ENCODE assay signal across 17 cellular contexts in the genomic region with DNA sequence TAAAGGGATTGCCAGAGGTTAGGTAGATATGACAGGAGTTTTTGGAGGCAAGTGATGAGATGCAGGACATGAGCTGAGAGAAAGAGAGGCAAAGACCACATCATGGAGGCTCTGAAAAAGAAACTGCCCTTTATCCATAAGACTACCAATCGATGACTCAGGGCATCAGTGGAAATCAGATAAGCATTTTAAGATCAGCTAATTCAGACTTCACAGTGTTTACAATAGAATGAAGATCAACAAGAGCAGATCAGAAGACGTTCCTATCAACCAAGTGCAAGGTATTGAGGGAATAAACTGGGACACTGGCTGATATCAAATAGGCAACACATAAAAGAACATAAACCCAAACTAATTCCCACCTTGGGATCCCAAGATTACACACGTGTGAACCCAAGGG.
A peak's percentile ranks its signal among the peaks of the same experiment; 100 is the strongest.
DNase-seq lines count a peak whose midpoint lies in the region; ATAC-seq and TF ChIP-seq lines count a peak whose summit lies in the region.
"Had no signal": no experiment of that assay in that cellular context is flagged by ENCODE, and none has a peak within 500 bp of the region (broad histone marks: within the 10 kb centered on the region; RNA-seq: fewer than 3 reads in every experiment).

No MANE protein-coding gene starts in this region.

- TF ChIP-seq CTCF in GM23338 (conservative IDR thresholded peaks at IDR 0.05; ENCODE audit: low read depth in 2 of 2) (no peak), HEK293 (tag by site-specific recombination; IDR thresholded peaks at IDR 0.05) (no peak), Calu3 (IDR thresholded peaks at IDR 0.05; ENCODE audit: unreplicated experiment) (no peak), heart right ventricle (IDR thresholded peaks at IDR 0.05) (no peak)

- H4K8ac ChIP-seq in mesendoderm (ENCODE audit: low read depth, low read length), result no peak overlapping the region

- no peaks in the 10 kb centered on the region for H4K20me1 ChIP-seq in GM23338 (replicated peaks; ENCODE audit: insufficient read depth)
- H4K20me1 ChIP-seq: BLaER1 treated with 17β-estradiol and CSF1 and Interleukin-3, amounts not matched to agents 10 nM and 100 nM had no signal

- H3K18ac ChIP-seq in mesendoderm (ENCODE audit: low read length), result no peak overlapping the region

- H3K36me3 ChIP-seq in GM23338 (ENCODE audit: insufficient read depth), result no peaks in the 10 kb centered on the region
- H3K36me3 ChIP-seq in HEK293 (ENCODE audit: control insufficient read depth in 2 of 2, insufficient read depth in 1 of 2, low read length in 2 of 2), result no peaks in the 10 kb centered on the region
- H3K36me3 ChIP-seq in mesendoderm (ENCODE audit: control insufficient read depth, insufficient read depth, low read length), result no peaks in the 10 kb centered on the region
- H3K36me3 ChIP-seq in heart right ventricle, result no peaks in the 10 kb centered on the region
- H3K36me3 ChIP-seq: BLaER1 treated with 17β-estradiol and CSF1 and Interleukin-3, amounts not matched to agents 10 nM and 100 nM had no signal

- H3K9me3 Mint-ChIP-seq in GM23338, result no peaks in the 10 kb centered on the region
- H3K9me3 Mint-ChIP-seq in Calu3 (ENCODE audit: low read depth, unreplicated experiment), result no peaks in the 10 kb centered on the region
- H3K9me3 Mint-ChIP-seq: CD4-positive, alpha-beta T cell; CD8-positive, alpha-beta T cell had no signal

- H2BK5ac ChIP-seq in mesendoderm (ENCODE audit: low read length), result no peak overlapping the region

- no peaks in the 10 kb centered on the region for H3K79me1 ChIP-seq in mesendoderm (ENCODE audit: low read length)

- H2BK120ac ChIP-seq in mesendoderm (ENCODE audit: low read depth, low read length), result no peak overlapping the region

- no peak overlapping the region for H3K4me3 Mint-ChIP-seq in GM23338
- no peak overlapping the region for H3K4me3 Mint-ChIP-seq in Calu3 (ENCODE audit: low read depth, unreplicated experiment)
- H3K4me3 Mint-ChIP-seq: B cell; CD4-positive, alpha-beta T cell; CD8-positive, alpha-beta T cell had no signal

- BruUV-seq in Calu3 (replicated peaks; lab: Mats Ljungman, UMichigan), result no TSS peak

- no peaks in the 10 kb centered on the region for H3K9me3 ChIP-seq in HEK293 (ENCODE audit: control insufficient read depth, insufficient read depth, low read depth, low read length)
- H3K9me3 ChIP-seq in heart right ventricle, result no peaks in the 10 kb centered on the region
- H3K9me3 ChIP-seq: A549; BLaER1 treated with 17β-estradiol and CSF1 and Interleukin-3, amounts not matched to agents 10 nM and 100 nM; Caco-2 had no signal

- H3K4me2 ChIP-seq in GM23338 (no peak overlapping the region), mesendoderm (ENCODE audit: low read length) (no peak overlapping the region)
- H3K4me2 ChIP-seq: A549; BLaER1 treated with 17β-estradiol and CSF1 and Interleukin-3, amounts not matched to agents 10 nM and 100 nM had no signal

- H3K4ac ChIP-seq in mesendoderm (ENCODE audit: low read depth, low read length), result no peak overlapping the region

- WGBS in mesendoderm (ENCODE audit: extremely low coverage, insufficient coverage, low lambda C conversion rate), result no CpG with 5 or more reads among the region's 3 CpGs
- WGBS in heart right ventricle, 2 donors, result 47 to 49% methylated on average over 3 of the region's 3 CpGs

- no peak overlapping the region for H3K23ac ChIP-seq in mesendoderm (ENCODE audit: low read length)

- no peaks in the 10 kb centered on the region for H3K9me2 ChIP-seq in GM23338 (ENCODE audit: insufficient read depth)

- H3K36me3 Mint-ChIP-seq in GM23338 (ENCODE audit: low read depth) (no peaks in the 10 kb centered on the region), Calu3 (ENCODE audit: insufficient read depth, unreplicated experiment) (no peaks in the 10 kb centered on the region)
- H3K36me3 Mint-ChIP-seq: CD8-positive, alpha-beta T cell had no signal

- H3K27me3 ChIP-seq in GM23338 (ENCODE audit: insufficient read depth), result no peaks in the 10 kb centered on the region
- H3K27me3 ChIP-seq in mesendoderm (ENCODE audit: insufficient read depth, low read length, poor library complexity), result no peaks in the 10 kb centered on the region
- no peaks in the 10 kb centered on the region for H3K27me3 ChIP-seq in heart right ventricle
- H3K27me3 ChIP-seq: BLaER1 treated with 17β-estradiol and CSF1 and Interleukin-3, amounts not matched to agents 10 nM and 100 nM had no signal

- H3K27me3 Mint-ChIP-seq in GM23338 (ENCODE audit: insufficient read depth, low read depth, poor library complexity) (peaks cover 1% of the 10 kb centered on the region), Calu3 (ENCODE audit: unreplicated experiment) (no peaks in the 10 kb centered on the region)
- H3K27me3 Mint-ChIP-seq: B cell; CD4-positive, alpha-beta T cell had no signal

- intact Hi-C loops in Calu3 (cut with micrococcal nuclease; ENCODE audit: unreplicated experiment), result no loop called here
- intact Hi-C loops in heart right ventricle (cut with DNase I), result no loop called here

- H2AK5ac ChIP-seq in mesendoderm (ENCODE audit: low read length), result no peak overlapping the region

- POLR2A ChIA-PET in HEK293 (lab: Yijun Ruan, JAX), result no interaction called here

- H3K79me2 ChIP-seq in GM23338 (replicated peaks; ENCODE audit: insufficient read depth), result no peaks in the 10 kb centered on the region
- H3K79me2 ChIP-seq in mesendoderm (ENCODE audit: control insufficient read depth, insufficient read depth, low read length), result no peaks in the 10 kb centered on the region

- no peak overlapping the region for H2AFZ ChIP-seq in GM23338

- no peak overlapping the region for H4K5ac ChIP-seq in mesendoderm (ENCODE audit: low read length)

- CTCF ChIA-PET in HEK293 (lab: Yijun Ruan, JAX), result interaction anchor here (0.7 kb wide), 1 partner anchor 147 kb away, joined by 4 read pairs; no protein-coding TSS in a partner anchor
- CTCF ChIA-PET in Calu3 (lab: Charles Lee), result interaction anchor here (0.7 to 1.2 kb wide), 2 partner anchors 20 to 1469 kb away, joined by 6 to 7 read pairs; no protein-coding TSS in a partner anchor

- H3K27ac Mint-ChIP-seq in GM23338 (0 out of 2 replicates have a peak overlapping the region, but pooled peaks have one; percentile 1), Calu3 (ENCODE audit: unreplicated experiment) (no peak overlapping the region)
- H3K27ac Mint-ChIP-seq: B cell; CD4-positive, alpha-beta T cell; CD8-positive, alpha-beta T cell had no signal

- H3K56ac ChIP-seq in mesendoderm (ENCODE audit: low read length), result no peak overlapping the region

- H3K4me3 ChIP-seq in GM23338 (no peak overlapping the region), HEK293 (ENCODE audit: low read depth, low read length) (no peak overlapping the region), mesendoderm (ENCODE audit: low read length) (no peak overlapping the region), heart right ventricle (no peak overlapping the region)
- H3K4me3 ChIP-seq: A549; BLaER1 treated with 17β-estradiol and CSF1 and Interleukin-3, amounts not matched to agents 10 nM and 100 nM had no signal

- H3K4me1 Mint-ChIP-seq in GM23338, result peaks cover 4% of the 10 kb centered on the region; the same call in 1 of the 3 replicates
- H3K4me1 Mint-ChIP-seq in Calu3 (ENCODE audit: low read depth, unreplicated experiment), result peaks cover 7% of the 10 kb centered on the region
- H3K4me1 Mint-ChIP-seq: B cell had no signal

- H3K4me1 ChIP-seq in GM23338 (ENCODE audit: insufficient read depth), result peaks cover 5% of the 10 kb centered on the region; the same call in 1 of the 2 replicates
- H3K4me1 ChIP-seq in HEK293 (ENCODE audit: control insufficient read depth, insufficient read depth, low read length), result 0 out of 2 replicates have a peak, but pooled peaks cover 2% of the 10 kb centered on the region
- no peaks in the 10 kb centered on the region for H3K4me1 ChIP-seq in mesendoderm (ENCODE audit: control insufficient read depth, low read depth, low read length)
- H3K4me1 ChIP-seq in heart right ventricle, result no peaks in the 10 kb centered on the region
- H3K4me1 ChIP-seq: A549; BLaER1 treated with 17β-estradiol and CSF1 and Interleukin-3, amounts not matched to agents 10 nM and 100 nM; Caco-2 had no signal

- H3K27ac ChIP-seq in GM23338 (ENCODE audit: low read depth), result no peak overlapping the region
- no peak overlapping the region for H3K27ac ChIP-seq in HEK293 (ENCODE audit: extremely low read depth, low read depth, low read length)
- no peak overlapping the region for H3K27ac ChIP-seq in mesendoderm (ENCODE audit: low read depth, low read length)
- H3K27ac ChIP-seq in heart right ventricle, result no peak overlapping the region
- H3K27ac ChIP-seq: 22Rv1; A549; BLaER1 treated with 17β-estradiol and CSF1 and Interleukin-3, amounts not matched to agents 10 nM and 100 nM; C4-2B had no signal

- H3K9ac ChIP-seq in mesendoderm (ENCODE audit: low read length), result no peak overlapping the region
- H3K9ac ChIP-seq: BLaER1 treated with 17β-estradiol and CSF1 and Interleukin-3, amounts not matched to agents 10 nM and 100 nM had no signal

- no peak overlapping the region for H2BK15ac ChIP-seq in mesendoderm (replicated peaks; ENCODE audit: low read depth)

- H3F3A ChIP-seq in GM23338 (replicated peaks; ENCODE audit: low read depth), result no peaks in the 10 kb centered on the region

- DNase-seq in GM23338 (ENCODE audit: low spot score) (no peak), mesendoderm (peak; percentile 42), Calu3 (no peak), heart right ventricle (no peak)
- DNase-seq: AML-193; Caco-2; CD4-positive, alpha-beta T cell; CD8-positive, alpha-beta T cell; DMS 273 treated with DMSO at 0.1 percent for 48 hours; DMS79 treated with DMSO at 0.1 percent for 48 hours; GF-D8 had no signal

- no peak for ATAC-seq in GM23338
- no peak for ATAC-seq in heart right ventricle
- ATAC-seq: A549; CD8-positive, alpha-beta T cell had no signal

TF ChIP-seq in HEK293, 187 proteins besides CTCF, POLR2A, EP300 and RAD21:
- TF ChIP-seq ZBTB17 (tag by site-specific recombination; IDR thresholded peaks at IDR 0.05), result peak; percentile 97
- TF ChIP-seq ZNF654 (tag by site-specific recombination; IDR thresholded peaks at IDR 0.05; ENCODE audit: low read depth), result no peak
